In the genomic region with DNA sequence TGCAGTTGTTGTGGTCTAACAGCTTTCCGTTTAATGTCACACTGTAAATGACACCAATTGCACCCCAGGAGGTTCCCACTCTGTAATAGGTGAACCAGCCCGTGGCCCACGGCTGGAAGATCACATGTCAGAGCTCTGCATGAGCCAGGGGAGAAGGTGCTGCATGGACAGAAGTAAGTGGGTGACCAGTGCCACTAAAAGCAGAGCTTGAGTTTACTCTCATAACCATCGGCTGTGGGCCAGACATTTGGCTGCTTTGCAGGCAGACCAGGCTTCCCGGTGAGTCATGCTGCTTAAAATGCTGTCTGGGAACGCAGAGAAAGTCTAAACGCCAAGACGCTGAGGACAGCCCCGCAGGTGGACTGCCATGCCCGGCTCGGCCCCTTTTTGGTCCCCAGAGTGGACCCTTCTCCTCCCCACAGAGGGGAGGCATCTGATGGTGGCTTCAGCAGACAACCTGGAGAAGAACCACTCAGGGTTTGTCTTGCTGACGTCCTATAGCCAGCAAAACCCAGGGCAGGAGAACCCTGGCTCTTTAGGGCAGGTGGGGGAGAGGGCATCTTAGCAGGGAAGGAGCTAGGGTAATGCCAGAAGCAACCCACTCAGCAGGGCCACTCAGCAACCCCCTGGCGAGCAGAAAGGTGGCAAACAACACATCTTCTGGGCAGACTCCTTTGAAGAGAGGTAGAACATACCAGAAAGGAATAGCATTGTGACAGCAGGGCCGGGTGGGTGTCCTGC, we compare ENCODE assay signal across 9 cellular contexts. TPM values are rescaled to one million over a fixed set of nuclear protein-coding genes. Genes with fewer than 3 reads are reported as not detected.
DNase-seq lines count a peak whose midpoint lies in the region; ATAC-seq and TF ChIP-seq lines count a peak whose summit lies in the region.
"Had no signal": no experiment of that assay in that cellular context is flagged by ENCODE, and none has a peak within 500 bp of the region (broad histone marks: within the 10 kb centered on the region; RNA-seq: fewer than 3 reads in every experiment).

No MANE protein-coding gene starts in this region.

- peaks cover 0 to 54% (median 0%) of the 10 kb centered on the region in 3 donors for H3K36me3 ChIP-seq in Peyer's patch

- H3K4me1 ChIP-seq in Peyer's patch = peaks cover 2 to 54% (median 9%) of the 10 kb centered on the region in 4 donors

- no peaks in the 10 kb centered on the region for H3K9me3 ChIP-seq in Peyer's patch

- H3K27me3 ChIP-seq in Peyer's patch = no peaks in the 10 kb centered on the region

- no peak for TF ChIP-seq POLR2A in Peyer's patch (IDR thresholded peaks at IDR 0.05)

- H3K4me3 ChIP-seq in Peyer's patch = no peak overlapping the region

- TF ChIP-seq CTCF in Peyer's patch (IDR thresholded peaks at IDR 0.05) = no peak

- ATAC-seq in Right ventricle myocardium superior (ENCODE audit: poor library complexity) (peak; percentile 86), GM21367 (IDR thresholded peaks at IDR 0.05; ENCODE audit: unreplicated experiment) (no peak)

- peak; percentile 84 for DNase-seq in ELR (ENCODE audit: low read depth)
- peak in 48 of 58 donors; percentile 13 to 85 (median 54) for DNase-seq in anterior cingulate cortex (lab: John Stamatoyannopoulos, UW)
- peak; percentile 79 for DNase-seq in Right ventricle myocardium superior
- DNase-seq in renal cortical epithelial cell (ENCODE audit: low read depth) = peak; percentile 36
- DNase-seq in Peyer's patch = no peak
- no peak for DNase-seq in stimulated activated CD8-positive, alpha-beta memory T cell treated with anti-CD3 and anti-CD28 coated beads, Interleukin-4, amount 100 ng/mL, for 48 hours
- no peak for DNase-seq in stimulated activated CD4-positive, alpha-beta T cell treated with anti-CD3 and anti-CD28 coated beads, Interleukin-4, amount 100 ng/mL, for 1 hour
- DNase-seq: activated T-cell treated with anti-CD3 and anti-CD28 coated beads for 4 hours had no signal

- H3K27ac ChIP-seq in Peyer's patch = peak overlapping the region in 1 of 4 donors; percentile 34

- intact Hi-C loops in Right ventricle myocardium superior (cut with DNase I) = loop anchor here (10.0 kb wide), 1 partner anchor 46 kb away; no protein-coding TSS in a partner anchor

RNA-seq across cellular contexts. Expression of a gene that starts 7.3 kb away (rescaled TPM):
- total RNA-seq in Right ventricle myocardium superior (31.6 TPM), renal cortical epithelial cell (67.7 and 92.1 TPM in 2 replicates), Peyer's patch (100 to 1,000 TPM in 3 of 4 donors, 10 to 100 TPM in 1; 80.9 to 400 (median 278) TPM)

RNA-seq across cellular contexts. Expression of a gene that starts 15.6 kb away (rescaled TPM):
- total RNA-seq in Right ventricle myocardium superior (66.1 TPM), renal cortical epithelial cell (83.0 and 242 TPM in 2 replicates), Peyer's patch (10 to 100 TPM; 23.9 to 75.2 (median 47.0) TPM)

Comparison
In these comparisons a context has a peak if more than half of its experiments do, and no peak if none do; other contexts are left out.
1. DNase-seq: peak in ELR (single experiment), anterior cingulate cortex (48 of 58), Right ventricle myocardium superior (single experiment) and renal cortical epithelial cell (single experiment); none in Peyer's patch (0 of 3), stimulated activated CD8-positive, alpha-beta memory T cell treated with anti-CD3 and anti-CD28 coated beads, Interleukin-4, amount 100 ng/mL, for 48 hours (single experiment) and stimulated activated CD4-positive, alpha-beta T cell treated with anti-CD3 and anti-CD28 coated beads, Interleukin-4, amount 100 ng/mL, for 1 hour (single experiment).